ENCODE assay signal across 26 cellular contexts in genomic region chr20:62945771-62946339, GRCh38. TPM values are rescaled to one million over a fixed set of nuclear protein-coding genes. Genes with fewer than 3 reads are reported as not detected.
DNase-seq lines count a peak whose midpoint lies in the region; ATAC-seq, FAIRE-seq and TF ChIP-seq lines count a peak whose summit lies in the region.
"Had no signal": no experiment of that assay in that cellular context is flagged by ENCODE, and none has a peak within 500 bp of the region (broad histone marks: within the 10 kb centered on the region; RNA-seq: fewer than 3 reads in every experiment).

No MANE protein-coding gene starts in this region.

- ATAC-seq in Right ventricle myocardium superior (ENCODE audit: poor library complexity) = no peak
- ATAC-seq in lower lobe of right lung = no peak

- no peak overlapping the region for H3K4me3 Mint-ChIP-seq in T-helper 2 cell treated with Interferon-gamma antibody and Interleukin-4, amounts not matched to agents 5 μg/mL and 100 μg/mL, for 36 hours

- intact Hi-C loops in Right ventricle myocardium superior (cut with DNase I) (no loop called here), cardiac septum (cut with DNase I) (no loop called here), dorsolateral prefrontal cortex (cut with DNase I) (no loop called here), lower lobe of right lung (cut with DNase I) (no loop called here)

- peak; percentile 41 for DNase-seq in Right ventricle myocardium superior
- no peak for DNase-seq in cardiac septum (ENCODE audit: low spot score)
- DNase-seq in dorsolateral prefrontal cortex = no peak
- peak; percentile 22 for DNase-seq in lower lobe of right lung
- DNase-seq in GM19239 (ENCODE audit: insufficient read length, low spot score) = no peak
- DNase-seq in NCI-H345 (lab: John Stamatoyannopoulos, UW) = no peak
- DNase-seq in T-helper 2 cell treated with Interferon-gamma antibody and Interleukin-4, amounts not matched to agents 5 μg/mL and 100 μg/mL, for 36 hours (ENCODE audit: low spot score) = no peak
- DNase-seq: AML-193; Calu3; DMS153; KG1; NCI-H1092 treated with DMSO at 0.1 percent for 48 hours; NCI-H1436 treated with DMSO at 0.1 percent for 48 hours; NCI-H2029; NCI-H226; NCI-H524; NCI-H774; NK-92 treated with Interleukin-12 subunit alpha and Interleukin-12 subunit beta, amount 100 ng/mL, for 24 hours; SJCRH30 had no signal

- H3K4me1 ChIP-seq in lower lobe of right lung = peaks cover 5% of the 10 kb centered on the region
- H3K4me1 ChIP-seq: SJCRH30 had no signal

- no peaks in the 10 kb centered on the region for H3K9me3 Mint-ChIP-seq in T-helper 2 cell treated with Interferon-gamma antibody and Interleukin-4, amounts not matched to agents 5 μg/mL and 100 μg/mL, for 36 hours
- H3K9me3 Mint-ChIP-seq: CD8-positive, alpha-beta memory T cell had no signal

- H3K27ac ChIP-seq in dorsolateral prefrontal cortex (peak overlapping the region in 40 of 59 donors; percentile 1 to 84 (median 57)), lower lobe of right lung (no peak overlapping the region)
- H3K27ac ChIP-seq: C4-2B, RWPE1, SJCRH30 had no signal

- no peak overlapping the region for H3K4me3 ChIP-seq in dorsolateral prefrontal cortex
- no peak overlapping the region for H3K4me3 ChIP-seq in lower lobe of right lung
- H3K4me3 ChIP-seq: SJCRH30 had no signal

- H3K36me3 ChIP-seq in lower lobe of right lung = peaks cover 91% of the 10 kb centered on the region

- TF ChIP-seq CTCF in dorsolateral prefrontal cortex (IDR thresholded peaks at IDR 0.05 in 54 of 56, conservative IDR thresholded peaks at IDR 0.05 in 2 of 56; ENCODE audit: low read depth in 1 of 56, partially characterized antibody in 56 of 56) (no peak), lower lobe of right lung (IDR thresholded peaks at IDR 0.05) (no peak)

- no peaks in the 10 kb centered on the region for H3K27me3 Mint-ChIP-seq in T-helper 2 cell treated with Interferon-gamma antibody and Interleukin-4, amounts not matched to agents 5 μg/mL and 100 μg/mL, for 36 hours (ENCODE audit: low read depth)
- H3K27me3 Mint-ChIP-seq: CD8-positive, alpha-beta memory T cell had no signal

- peaks cover 5% of the 10 kb centered on the region for H3K4me1 Mint-ChIP-seq in T-helper 2 cell treated with Interferon-gamma antibody and Interleukin-4, amounts not matched to agents 5 μg/mL and 100 μg/mL, for 36 hours (ENCODE audit: low read depth)

- H3K27ac Mint-ChIP-seq in T-helper 2 cell treated with Interferon-gamma antibody and Interleukin-4, amounts not matched to agents 5 μg/mL and 100 μg/mL, for 36 hours = no peak overlapping the region

- H3K27me3 ChIP-seq in dorsolateral prefrontal cortex (no peaks in the 10 kb centered on the region), lower lobe of right lung (ENCODE audit: low read depth) (no peaks in the 10 kb centered on the region)
- H3K27me3 ChIP-seq: SJCRH30 had no signal

- H3K9me3 ChIP-seq in lower lobe of right lung = no peaks in the 10 kb centered on the region
- H3K9me3 ChIP-seq: SJCRH30 had no signal

- peaks cover 74% of the 10 kb centered on the region for H3K36me3 Mint-ChIP-seq in T-helper 2 cell treated with Interferon-gamma antibody and Interleukin-4, amounts not matched to agents 5 μg/mL and 100 μg/mL, for 36 hours (ENCODE audit: low read depth)

- FAIRE-seq in GM19239 (lab: Jason Lieb, UNC) = no peak
- FAIRE-seq: G401.6, GM18507 had no signal

RNA-seq across cellular contexts. Expression of gene SLC17A9, which starts 6.7 kb away (rescaled TPM):
- total RNA-seq in Right ventricle myocardium superior (0.73 TPM), cardiac septum (1.7 TPM), dorsolateral prefrontal cortex (10 to 100 TPM in 1 of 120 experiments, 1 to 10 TPM in 115, under 1 TPM in 4; 0.58 to 11.1 (median 2.8) TPM), lower lobe of right lung (10.4 TPM)
- total RNA-seq: A172, H4 had no signal

RNA-seq across cellular contexts. Expression of gene GID8, which starts 7.9 kb away (rescaled TPM):
- total RNA-seq in Right ventricle myocardium superior (15.5 TPM), cardiac septum (16.4 TPM), dorsolateral prefrontal cortex (10 to 100 TPM; 27.0 to 46.6 (median 36.3) TPM), lower lobe of right lung (26.2 TPM)

RNA-seq across cellular contexts. Expression of gene DIDO1, which starts 19.6 kb away (rescaled TPM):
- 32.3 TPM for total RNA-seq in Right ventricle myocardium superior
- 38.9 TPM for total RNA-seq in cardiac septum
- total RNA-seq in dorsolateral prefrontal cortex = 10 to 100 TPM; 37.4 to 68.3 (median 49.5) TPM
- 54.6 TPM for total RNA-seq in lower lobe of right lung

Comparison
In these comparisons a context has a peak if more than half of its experiments do, and no peak if none do; other contexts are left out.
1. DNase-seq: peak in Right ventricle myocardium superior (single experiment) and lower lobe of right lung (single experiment); none in cardiac septum (single experiment), dorsolateral prefrontal cortex (0 of 10), GM19239 (single experiment), NCI-H345 (single experiment) and T-helper 2 cell treated with Interferon-gamma antibody and Interleukin-4, amounts not matched to agents 5 μg/mL and 100 μg/mL, for 36 hours (single experiment).